ENCODE assay signal across 35 cellular contexts in genomic region chr2:205094031-205094430, GRCh38.
DNase-seq lines count a peak whose midpoint lies in the region; ATAC-seq and TF ChIP-seq lines count a peak whose summit lies in the region.
"Had no signal": no experiment of that assay in that cellular context is flagged by ENCODE, and none has a peak within 500 bp of the region (broad histone marks: within the 10 kb centered on the region; RNA-seq: fewer than 3 reads in every experiment).

No MANE protein-coding gene starts in this region.

- POLR2A ChIA-PET in activated naive CD8-positive, alpha-beta T cell treated with anti-CD3 and anti-CD28 coated beads, Interleukin-2, amount 10 ng/mL, durations not matched to agents 7 days and 5 days (lab: Charles Lee): no interaction called here
- POLR2A ChIA-PET in HEK293 (lab: Yijun Ruan, JAX): interaction anchor here (0.8 kb wide), 1 partner anchor 448 kb away, joined by 3 read pairs; no protein-coding TSS in a partner anchor
- POLR2A ChIA-PET in HEK293T (lab: Yijun Ruan, JAX): no interaction called here
- POLR2A ChIA-PET in T-cell (lab: Charles Lee): no interaction called here

- H3K27ac ChIP-seq in HEK293 (ENCODE audit: extremely low read depth, low read depth, low read length): no peak overlapping the region
- H3K27ac ChIP-seq: 22Rv1; A549; BLaER1; BLaER1 treated with 17β-estradiol and CSF1 and Interleukin-3, amounts not matched to agents 10 nM and 100 nM; C4-2B had no signal

- H3K9me3 Mint-ChIP-seq in activated naive CD8-positive, alpha-beta T cell treated with anti-CD3 and anti-CD28 coated beads, Interleukin-2, amount 10 ng/mL, durations not matched to agents 7 days and 5 days: peaks cover 13% of the 10 kb centered on the region
- peaks cover 6% of the 10 kb centered on the region for H3K9me3 Mint-ChIP-seq in activated naive CD8-positive, alpha-beta T cell treated with anti-CD3 and anti-CD28 coated beads for 36 hours
- peaks cover 0 to 12% (median 0%) of the 10 kb centered on the region in 3 donors for H3K9me3 Mint-ChIP-seq in T-cell
- H3K9me3 Mint-ChIP-seq: CD14-positive monocyte; CD4-positive, alpha-beta T cell had no signal

- H3K4me1 ChIP-seq in HEK293 (ENCODE audit: control insufficient read depth, insufficient read depth, low read length): peaks cover 7% of the 10 kb centered on the region
- H3K4me1 ChIP-seq: A549; BLaER1; BLaER1 treated with 17β-estradiol and CSF1 and Interleukin-3, amounts not matched to agents 10 nM and 100 nM; Caco-2 had no signal

- H3K36me3 Mint-ChIP-seq in activated naive CD8-positive, alpha-beta T cell treated with anti-CD3 and anti-CD28 coated beads, Interleukin-2, amount 10 ng/mL, durations not matched to agents 7 days and 5 days: peaks cover 18% of the 10 kb centered on the region
- peaks cover 2% of the 10 kb centered on the region for H3K36me3 Mint-ChIP-seq in activated naive CD8-positive, alpha-beta T cell treated with anti-CD3 and anti-CD28 coated beads for 36 hours
- H3K36me3 Mint-ChIP-seq in T-cell: no peaks in the 10 kb centered on the region
- H3K36me3 Mint-ChIP-seq: CD14-positive monocyte; CD4-positive, alpha-beta memory T cell; CD8-positive, alpha-beta memory T cell; CD8-positive, alpha-beta T cell had no signal

- no peak overlapping the region for H3K4me3 Mint-ChIP-seq in activated naive CD8-positive, alpha-beta T cell treated with anti-CD3 and anti-CD28 coated beads, Interleukin-2, amount 10 ng/mL, durations not matched to agents 7 days and 5 days
- no peak overlapping the region for H3K4me3 Mint-ChIP-seq in activated naive CD8-positive, alpha-beta T cell treated with anti-CD3 and anti-CD28 coated beads for 36 hours
- H3K4me3 Mint-ChIP-seq in T-cell: no peak overlapping the region
- H3K4me3 Mint-ChIP-seq: B cell; CD14-positive monocyte; CD4-positive, alpha-beta T cell; CD4-positive, CD25-positive, alpha-beta regulatory T cell; CD8-positive, alpha-beta memory T cell; CD8-positive, alpha-beta T cell had no signal

- H3K9me3 ChIP-seq in HEK293 (ENCODE audit: control insufficient read depth, insufficient read depth, low read depth, low read length): no peaks in the 10 kb centered on the region
- H3K9me3 ChIP-seq: A549; BE2C; BLaER1; BLaER1 treated with 17β-estradiol and CSF1 and Interleukin-3, amounts not matched to agents 10 nM and 100 nM; Caco-2 had no signal

- H3K36me3 ChIP-seq in HEK293 (ENCODE audit: control insufficient read depth in 2 of 2, insufficient read depth in 1 of 2, low read length in 2 of 2): no peaks in the 10 kb centered on the region
- H3K36me3 ChIP-seq: BE2C; BLaER1; BLaER1 treated with 17β-estradiol and CSF1 and Interleukin-3, amounts not matched to agents 10 nM and 100 nM had no signal

- H3K4me1 Mint-ChIP-seq in activated naive CD8-positive, alpha-beta T cell treated with anti-CD3 and anti-CD28 coated beads, Interleukin-2, amount 10 ng/mL, durations not matched to agents 7 days and 5 days: peaks cover 9% of the 10 kb centered on the region
- peaks cover 22% of the 10 kb centered on the region for H3K4me1 Mint-ChIP-seq in activated naive CD8-positive, alpha-beta T cell treated with anti-CD3 and anti-CD28 coated beads for 36 hours
- peaks cover 18 to 34% (median 30%) of the 10 kb centered on the region in 3 donors for H3K4me1 Mint-ChIP-seq in T-cell
- H3K4me1 Mint-ChIP-seq: B cell, CD14-positive monocyte had no signal

- peak overlapping the region; percentile 38 for H3K27ac Mint-ChIP-seq in activated naive CD8-positive, alpha-beta T cell treated with anti-CD3 and anti-CD28 coated beads, Interleukin-2, amount 10 ng/mL, durations not matched to agents 7 days and 5 days
- H3K27ac Mint-ChIP-seq in activated naive CD8-positive, alpha-beta T cell treated with anti-CD3 and anti-CD28 coated beads for 36 hours: no peak overlapping the region
- no peak overlapping the region for H3K27ac Mint-ChIP-seq in T-cell
- H3K27ac Mint-ChIP-seq: B cell; CD14-positive monocyte; CD4-positive, alpha-beta memory T cell; CD4-positive, alpha-beta T cell; CD4-positive, CD25-positive, alpha-beta regulatory T cell; CD8-positive, alpha-beta memory T cell; CD8-positive, alpha-beta T cell had no signal

- H3K27me3 Mint-ChIP-seq in activated naive CD8-positive, alpha-beta T cell treated with anti-CD3 and anti-CD28 coated beads, Interleukin-2, amount 10 ng/mL, durations not matched to agents 7 days and 5 days: no peaks in the 10 kb centered on the region
- H3K27me3 Mint-ChIP-seq in activated naive CD8-positive, alpha-beta T cell treated with anti-CD3 and anti-CD28 coated beads for 36 hours: no peaks in the 10 kb centered on the region
- no peaks in the 10 kb centered on the region for H3K27me3 Mint-ChIP-seq in T-cell
- H3K27me3 Mint-ChIP-seq: B cell; CD4-positive, alpha-beta memory T cell; CD4-positive, alpha-beta T cell had no signal

- CTCF ChIA-PET in HEK293 (lab: Yijun Ruan, JAX): interaction anchor here (0.8 kb wide), 1 partner anchor 26 kb away, joined by 4 read pairs; no protein-coding TSS in a partner anchor
- CTCF ChIA-PET in HEK293T (lab: Yijun Ruan, JAX): no interaction called here
- CTCF ChIA-PET in T-cell (lab: Charles Lee): interaction anchor here in 1 of 2 donors (0.5 to 0.6 kb wide), 2 partner anchors 97 to 249 kb away, joined by 3 to 6 read pairs; no protein-coding TSS in a partner anchor

- no peak for DNase-seq in activated naive CD8-positive, alpha-beta T cell treated with anti-CD3 and anti-CD28 coated beads, Interleukin-2, amount 10 ng/mL, durations not matched to agents 7 days and 5 days
- no peak for DNase-seq in activated naive CD8-positive, alpha-beta T cell treated with anti-CD3 and anti-CD28 coated beads for 36 hours
- DNase-seq in HEK293T (ENCODE audit: extremely low spot score) (no peak), left kidney (ENCODE audit: low read depth, low spot score) (peak; percentile 21), T-cell (no peak), SHP77 (lab: John Stamatoyannopoulos, UW) (no peak)
- DNase-seq: 8988T; ACHN; AML-193; BE2C; C1 segment of cervical spinal cord; Caco-2; Calu3; CD4-positive, alpha-beta memory T cell; CD4-positive, alpha-beta T cell; CD4-positive, CD25-positive, alpha-beta regulatory T cell; CD8-positive, alpha-beta memory T cell; CD8-positive, alpha-beta T cell; COR-L47; DMS 273 treated with DMSO at 0.1 percent for 48 hours; DMS153; DMS53; DMS79; DMS79 treated with DMSO at 0.1 percent for 48 hours; DND-41; EL had no signal

- no peak overlapping the region for H3K4me3 ChIP-seq in HEK293 (ENCODE audit: low read depth, low read length)
- H3K4me3 ChIP-seq: A549; BLaER1; BLaER1 treated with 17β-estradiol and CSF1 and Interleukin-3, amounts not matched to agents 10 nM and 100 nM had no signal

- no peak for ATAC-seq in activated naive CD8-positive, alpha-beta T cell treated with anti-CD3 and anti-CD28 coated beads, Interleukin-2, amount 10 ng/mL, durations not matched to agents 7 days and 5 days (ENCODE audit: low read depth)
- ATAC-seq in GM21367 (IDR thresholded peaks at IDR 0.05; ENCODE audit: unreplicated experiment) (no peak), T-cell (replicated peaks in 1 of 4) (no peak)
- ATAC-seq: A549; CD8-positive, alpha-beta T cell had no signal

- no peak for TF ChIP-seq CTCF in HEK293 (tag by site-specific recombination; IDR thresholded peaks at IDR 0.05)

TF ChIP-seq in HEK293, 187 proteins besides CTCF, POLR2A, EP300 and RAD21:
- TF ChIP-seq ZFP3 (tag by site-specific recombination; IDR thresholded peaks at IDR 0.05; ENCODE audit: low read depth) (no peak), ZFP69B (tag by site-specific recombination; IDR thresholded peaks at IDR 0.05) (no peak), FEZF1 (tag by site-specific recombination; IDR thresholded peaks at IDR 0.05) (0 out of 2 replicates have a peak, but pooled peaks have one; percentile 26)

TF ChIP-seq in HEK293T, 16 proteins besides CTCF, POLR2A, EP300 and RAD21:
- TF ChIP-seq NFRKB (IDR thresholded peaks at IDR 0.05) (no peak), ELF4 (IDR thresholded peaks at IDR 0.05) (no peak), SP1 (IDR thresholded peaks at IDR 0.05) (no peak), L3MBTL2 (conservative IDR thresholded peaks at IDR 0.05) (no peak), ZNF384 (IDR thresholded peaks at IDR 0.05) (no peak), PKNOX1 (IDR thresholded peaks at IDR 0.05) (peak; percentile 93), BHLHE40 (IDR thresholded peaks at IDR 0.05; ENCODE audit: borderline replicate concordance) (no peak), ARNT (IDR thresholded peaks at IDR 0.05) (no peak), CTBP1 (IDR thresholded peaks at IDR 0.05; ENCODE audit: borderline replicate concordance) (peak; percentile 82), FOXK2 (IDR thresholded peaks at IDR 0.05) (no peak), FOXA1 (IDR thresholded peaks at IDR 0.05) (no peak), LEF1 (IDR thresholded peaks at IDR 0.05; ENCODE audit: borderline replicate concordance) (no peak)
TF ChIP-seq in HEK293T: peak in this region for 2.
